8 cellular contexts compared by ENCODE assay signal in genomic region chr4:182938213-182938645, GRCh38. TPM values are rescaled to one million over a fixed set of nuclear protein-coding genes. Genes with fewer than 3 reads are reported as not detected.
DNase-seq lines count a peak whose midpoint lies in the region; ATAC-seq and TF ChIP-seq lines count a peak whose summit lies in the region.

No MANE protein-coding gene starts in this region.

- H3K9ac ChIP-seq in colonic mucosa (ENCODE audit: low read depth in 2 of 2, low read length in 2 of 2), result no peak overlapping the region

- WGBS in lung, 2 donors, result 10 to 13% methylated on average over 14 of the region's 14 CpGs

- TF ChIP-seq CTCF in AG09309 (IDR thresholded peaks at IDR 0.05; ENCODE audit: control insufficient read depth, insufficient read depth, low read depth, low read length, missing control alignments) (peak; percentile 99), colonic mucosa (IDR thresholded peaks at IDR 0.05) (peak; percentile 85), lung (IDR thresholded peaks at IDR 0.05; ENCODE audit: control extremely low read depth, extremely low read depth) (peak; percentile 86)

- intact Hi-C loops in colonic mucosa (cut with DNase I), result loop anchor here (2.0 kb wide), 2 partner anchors 135 to 323 kb away; no protein-coding TSS in a partner anchor

- no peak for DNase-seq in AG09309 (ENCODE audit: low read depth)
- peak; percentile 53 for DNase-seq in NCI-H345 (lab: John Stamatoyannopoulos, UW)
- peak; percentile 52 to 62 for DNase-seq in activated CD4-positive, alpha-beta T cell treated with anti-CD3 and anti-CD28 coated beads for 4 hours
- peak; percentile 82 for DNase-seq in colonic mucosa
- DNase-seq in lung (ENCODE audit: low spot score), result peak; percentile 82
- peak; percentile 18 to 35 for DNase-seq in stimulated activated CD8-positive, alpha-beta memory T cell treated with anti-CD3 and anti-CD28 coated beads, Interleukin-15, amount 100 ng/mL, for 4 hours (ENCODE audit: low read depth in 2 of 2)

- ATAC-seq in GM18520 (IDR thresholded peaks at IDR 0.05; ENCODE audit: unreplicated experiment), result peak; percentile 79
- peak; percentile 97 for ATAC-seq in HG02981 (IDR thresholded peaks at IDR 0.05; ENCODE audit: unreplicated experiment)
- ATAC-seq in lung (ENCODE audit: insufficient read depth, low FRiP score), result peak; percentile 94

- H3K9me3 ChIP-seq in colonic mucosa (no peaks in the 10 kb centered on the region), lung (ENCODE audit: control insufficient read depth in 2 of 2, insufficient read depth in 1 of 2, low read length in 1 of 2) (no peaks in the 10 kb centered on the region)

- H3K4me1 ChIP-seq in colonic mucosa (no peaks in the 10 kb centered on the region), lung (ENCODE audit: control insufficient read depth in 2 of 2, insufficient read depth in 2 of 2, low read length in 2 of 2) (no peaks in the 10 kb centered on the region)

- H3K27me3 ChIP-seq in colonic mucosa (no peaks in the 10 kb centered on the region), lung (ENCODE audit: control insufficient read depth, insufficient read depth) (no peaks in the 10 kb centered on the region)

- no peak overlapping the region for H3K4me3 ChIP-seq in AG09309 (ENCODE audit: control insufficient read depth, low read depth, low read length)
- no peak overlapping the region for H3K4me3 ChIP-seq in colonic mucosa
- H3K4me3 ChIP-seq in lung, result no peak overlapping the region

- H3K27ac ChIP-seq in colonic mucosa (no peak overlapping the region), lung (ENCODE audit: low read depth in 1 of 2, low read length in 1 of 2) (no peak overlapping the region)

- no peaks in the 10 kb centered on the region for H3K36me3 ChIP-seq in colonic mucosa
- no peaks in the 10 kb centered on the region for H3K36me3 ChIP-seq in lung (ENCODE audit: control insufficient read depth in 2 of 2, insufficient read depth in 2 of 2, low read length in 2 of 2)

RNA-seq across cellular contexts. Expression of gene DCTD, which starts 21.0 kb away (rescaled TPM):
- total RNA-seq in colonic mucosa (10 to 100 TPM; 51.4 to 54.6 TPM), lung (10 to 100 TPM; 72.5 to 80.4 TPM)
- polyA plus RNA-seq in lung, result 10 to 100 TPM; 52.6 to 64.2 TPM
